27 cellular contexts compared by ENCODE assay signal in the genomic region with DNA sequence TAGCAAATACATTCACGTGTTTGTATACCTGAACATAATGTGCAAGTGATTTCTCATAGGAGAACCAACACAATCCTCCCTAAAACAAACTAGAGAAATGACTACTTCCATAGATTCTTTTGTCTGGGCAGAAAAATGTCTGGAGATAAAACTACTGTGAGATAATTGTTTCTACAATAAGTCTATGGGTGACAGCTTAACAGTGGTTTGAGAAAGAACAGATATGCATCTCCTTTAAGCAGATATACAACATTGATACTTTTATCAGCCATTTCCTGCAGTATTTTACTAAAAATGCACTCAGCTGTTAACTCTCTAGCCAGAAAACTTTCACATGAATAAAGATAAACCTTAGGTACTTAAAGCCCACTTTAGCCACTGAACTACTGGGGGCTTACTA.
"Had no signal": no experiment of that assay in that cellular context is flagged by ENCODE, and none has a peak within 500 bp of the region (broad histone marks: within the 10 kb centered on the region; RNA-seq: fewer than 3 reads in every experiment).

No MANE protein-coding gene starts in this region.

- H3K27me3 Mint-ChIP-seq: natural killer cell treated with Interleukin-12 subunit alpha and Interleukin-12 subunit beta and Interleukin-15 and Interleukin-18, amount 100 ng/mL, for 72 hours; progenitor cell of endocrine pancreas; stimulated activated naive CD8-positive, alpha-beta T cell treated with anti-CD3 and anti-CD28 coated beads, Interleukin-15, Interleukin-2, amounts not matched to agents 100 ng/mL and 50 ng/mL, for 24 hours had no signal

- H3K36me3 Mint-ChIP-seq: immature natural killer cell; naive thymus-derived CD4-positive, alpha-beta T cell; natural killer cell treated with Interleukin-12 subunit alpha and Interleukin-12 subunit beta and Interleukin-15 and Interleukin-18, amount 100 ng/mL, for 72 hours; stimulated activated effector memory CD8-positive, alpha-beta T cell treated with anti-CD3 and anti-CD28 coated beads, Interleukin-12 subunit alpha, Interleukin-12 subunit beta, amount 100 ng/mL, for 72 hours had no signal

- H3K9me3 Mint-ChIP-seq: stimulated activated naive CD8-positive, alpha-beta T cell treated with anti-CD3 and anti-CD28 coated beads, Interleukin-15, Interleukin-2, amounts not matched to agents 100 ng/mL and 50 ng/mL, for 24 hours had no signal

- H3K27ac Mint-ChIP-seq: immature natural killer cell; naive thymus-derived CD4-positive, alpha-beta T cell; natural killer cell treated with Interleukin-12 subunit alpha and Interleukin-12 subunit beta and Interleukin-15 and Interleukin-18, amount 100 ng/mL, for 72 hours; progenitor cell of endocrine pancreas; stimulated activated effector memory CD8-positive, alpha-beta T cell treated with anti-CD3 and anti-CD28 coated beads, Interleukin-12 subunit alpha, Interleukin-12 subunit beta, amount 100 ng/mL, for 72 hours; stimulated activated naive CD8-positive, alpha-beta T cell treated with anti-CD3 and anti-CD28 coated beads, Interleukin-15, Interleukin-2, amounts not matched to agents 100 ng/mL and 50 ng/mL, for 24 hours had no signal

- H3K4me3 ChIP-seq: left lung, lower lobe of right lung, mucosa of descending colon, ovary, right atrium auricular region, right lobe of liver, tibial nerve, upper lobe of left lung, vagina had no signal

- DNase-seq: hypothalamus; immature natural killer cell; kidney; left colon; left lung; lower lobe of right lung; mammary epithelial cell; mesendoderm; midbrain; mucosa of descending colon; naive thymus-derived CD4-positive, alpha-beta T cell; ovary; right lobe of liver; stimulated activated CD4-positive, alpha-beta T cell treated with anti-CD3 and anti-CD28 coated beads, Interleukin-12 subunit alpha, Interleukin-12 subunit beta, amount 100 ng/mL, for 4 hours; stimulated activated CD4-positive, alpha-beta T cell treated with anti-CD3 and anti-CD28 coated beads, Interleukin-15, amount 100 ng/mL, for 24 hours; stimulated activated CD4-positive, alpha-beta T cell treated with anti-CD3 and anti-CD28 coated beads, Interleukin-2, amount 100 ng/mL, for 24 hours; stimulated activated CD4-positive, alpha-beta T cell treated with anti-CD3 and anti-CD28 coated beads, Interleukin-4, amount 100 ng/mL, for 24 hours; stimulated activated naive CD4-positive, alpha-beta T cell; substantia nigra; upper lobe of left lung had no signal

- H3K4me3 Mint-ChIP-seq: immature natural killer cell; naive thymus-derived CD4-positive, alpha-beta T cell; natural killer cell treated with Interleukin-12 subunit alpha and Interleukin-12 subunit beta and Interleukin-15 and Interleukin-18, amount 100 ng/mL, for 72 hours; stimulated activated effector memory CD8-positive, alpha-beta T cell treated with anti-CD3 and anti-CD28 coated beads, Interleukin-12 subunit alpha, Interleukin-12 subunit beta, amount 100 ng/mL, for 72 hours; stimulated activated naive CD8-positive, alpha-beta T cell treated with anti-CD3 and anti-CD28 coated beads, Interleukin-15, Interleukin-2, amounts not matched to agents 100 ng/mL and 50 ng/mL, for 24 hours had no signal

- H3K4me1 Mint-ChIP-seq: immature natural killer cell; naive thymus-derived CD4-positive, alpha-beta T cell; stimulated activated effector memory CD8-positive, alpha-beta T cell treated with anti-CD3 and anti-CD28 coated beads, Interleukin-12 subunit alpha, Interleukin-12 subunit beta, amount 100 ng/mL, for 72 hours had no signal

- ATAC-seq: left colon; left lung; lower lobe of right lung; mucosa of descending colon; naive thymus-derived CD4-positive, alpha-beta T cell; natural killer cell treated with Interleukin-12 subunit alpha and Interleukin-12 subunit beta and Interleukin-15 and Interleukin-18, amount 100 ng/mL, for 72 hours; right lobe of liver; stimulated activated effector memory CD8-positive, alpha-beta T cell treated with anti-CD3 and anti-CD28 coated beads, Interleukin-12 subunit alpha, Interleukin-12 subunit beta, amount 100 ng/mL, for 72 hours had no signal
